ENCODE assay signal across 30 cellular contexts in genomic region chr5:96474073-96474472, GRCh38. TPM values are rescaled to one million over a fixed set of nuclear protein-coding genes. Genes with fewer than 3 reads are reported as not detected.
"Had no signal": no experiment of that assay in that cellular context is flagged by ENCODE, and none has a peak within 500 bp of the region (broad histone marks: within the 10 kb centered on the region; RNA-seq: fewer than 3 reads in every experiment).

No MANE protein-coding gene starts in this region.

- H3K9me3 ChIP-seq: esophagus muscularis mucosa had no signal

- H3K27me3 ChIP-seq: brain microvascular endothelial cell, esophagus muscularis mucosa had no signal

- H3K4me1 ChIP-seq: esophagus muscularis mucosa had no signal

- H3K27ac ChIP-seq: brain microvascular endothelial cell, esophagus muscularis mucosa had no signal

- ATAC-seq: activated CD4-positive, alpha-beta T cell treated with anti-CD3 and anti-CD28 coated beads for 36 hours; activated CD8-positive, alpha-beta memory T cell treated with anti-CD3 and anti-CD28 coated beads, Interleukin-2, amount 10 ng/mL, durations not matched to agents 7 days and 5 days; activated CD8-positive, alpha-beta T cell treated with anti-CD3 and anti-CD28 coated beads, Interleukin-2, amount 10 ng/mL, durations not matched to agents 7 days and 5 days; activated naive CD4-positive, alpha-beta T cell treated with anti-CD3 and anti-CD28 coated beads, Interleukin-2, amount 50 U/mL, for 72 hours; effector memory CD8-positive, alpha-beta T cell had no signal

- H3K36me3 ChIP-seq: brain microvascular endothelial cell, esophagus muscularis mucosa had no signal

- H3K4me3 ChIP-seq: esophagus muscularis mucosa had no signal

- DNase-seq: activated CD4-positive, alpha-beta memory T cell treated with anti-CD3 and anti-CD28 coated beads for 36 hours; activated CD4-positive, alpha-beta T cell treated with anti-CD3 and anti-CD28 coated beads for 36 hours; activated CD4-positive, alpha-beta T cell treated with anti-CD3 and anti-CD28 coated beads, Interleukin-2, amount 10 ng/mL, durations not matched to agents 24 days and 14 days; activated CD4-positive, CD25-positive, alpha-beta regulatory T cell; activated CD4-positive, CD25-positive, alpha-beta regulatory T cell treated with anti-CD3 and anti-CD28 coated beads, Interleukin-2, amount 50 U/mL, for 72 hours; activated CD8-positive, alpha-beta memory T cell treated with anti-CD3 and anti-CD28 coated beads, Interleukin-2, amount 10 ng/mL, durations not matched to agents 7 days and 5 days; activated CD8-positive, alpha-beta memory T cell treated with anti-CD3 and anti-CD28 coated beads, Interleukin-2, amount 50 U/mL, for 4 hours; activated CD8-positive, alpha-beta T cell treated with anti-CD3 and anti-CD28 coated beads, Interleukin-2, amount 10 ng/mL, durations not matched to agents 7 days and 5 days; activated gamma-delta T cell; activated naive CD4-positive, alpha-beta T cell; activated naive CD4-positive, alpha-beta T cell treated with anti-CD3 and anti-CD28 coated beads, Interleukin-2, amount 10 ng/mL, durations not matched to agents 7 days and 5 days; activated naive CD8-positive, alpha-beta T cell treated with anti-CD3 and anti-CD28 coated beads, Interleukin-2, amount 10 ng/mL, durations not matched to agents 7 days and 5 days; activated T-cell treated with anti-CD3 and anti-CD28 coated beads, Interleukin-2, amount 50 U/mL, for 1 hour; activated T-cell treated with anti-CD3 and anti-CD28 coated beads, Interleukin-2, amount 50 U/mL, for 48 hours; brain microvascular endothelial cell; caudate nucleus; cortex of kidney; dermis blood vessel endothelial cell; effector CD4-positive, alpha-beta T cell; effector memory CD8-positive, alpha-beta T cell; erythroblast; foreskin melanocyte; T-helper 2 cell had no signal

RNA-seq across cellular contexts. Expression of gene PCSK1, which starts 41.0 kb away (rescaled TPM):
- total RNA-seq: activated CD4-positive, alpha-beta memory T cell treated with anti-CD3 and anti-CD28 coated beads for 36 hours; activated CD4-positive, alpha-beta T cell treated with anti-CD3 and anti-CD28 coated beads for 36 hours; activated CD4-positive, alpha-beta T cell treated with anti-CD3 and anti-CD28 coated beads, Interleukin-2, amount 10 ng/mL, durations not matched to agents 24 days and 14 days; activated CD8-positive, alpha-beta memory T cell treated with anti-CD3 and anti-CD28 coated beads for 36 hours; activated CD8-positive, alpha-beta memory T cell treated with anti-CD3 and anti-CD28 coated beads, Interleukin-2, amount 10 ng/mL, durations not matched to agents 7 days and 5 days; activated CD8-positive, alpha-beta T cell treated with anti-CD3 and anti-CD28 coated beads, Interleukin-2, amount 10 ng/mL, durations not matched to agents 7 days and 5 days; activated naive CD4-positive, alpha-beta T cell treated with anti-CD3 and anti-CD28 coated beads, Interleukin-2, amount 50 U/mL, for 72 hours; activated naive CD8-positive, alpha-beta T cell treated with anti-CD3 and anti-CD28 coated beads, Interleukin-2, amount 10 ng/mL, durations not matched to agents 7 days and 5 days; activated T-helper 1 cell treated with anti-CD3 and anti-CD28 coated beads, Interleukin-12 subunit alpha, Interleukin-12 subunit beta, Interleukin-2, Interleukin-4 antibody, amounts not matched to agents 30 ng/mL and 10 ng/mL and 1 ng/mL, durations not matched to agents 14 hours and 24 hours and 36 hours; activated T-helper 2 cell treated with anti-CD3 and anti-CD28 coated beads, Interferon-gamma antibody, Interleukin-2, Interleukin-4, amounts not matched to agents 10 μg/mL and 5 μg/mL and 100 μg/mL, durations not matched to agents 14 hours and 24 hours and 36 hours; fibroblast of lung; T-helper 1 cell treated with Interleukin-12 subunit alpha and Interleukin-12 subunit beta and Interleukin-4 antibody, amounts not matched to agents 30 ng/mL and 1 ng/mL, for 36 hours had no signal
- polyA plus RNA-seq: fibroblast of lung had no signal
